ENCODE assay signal across 16 cellular contexts in the genomic region with DNA sequence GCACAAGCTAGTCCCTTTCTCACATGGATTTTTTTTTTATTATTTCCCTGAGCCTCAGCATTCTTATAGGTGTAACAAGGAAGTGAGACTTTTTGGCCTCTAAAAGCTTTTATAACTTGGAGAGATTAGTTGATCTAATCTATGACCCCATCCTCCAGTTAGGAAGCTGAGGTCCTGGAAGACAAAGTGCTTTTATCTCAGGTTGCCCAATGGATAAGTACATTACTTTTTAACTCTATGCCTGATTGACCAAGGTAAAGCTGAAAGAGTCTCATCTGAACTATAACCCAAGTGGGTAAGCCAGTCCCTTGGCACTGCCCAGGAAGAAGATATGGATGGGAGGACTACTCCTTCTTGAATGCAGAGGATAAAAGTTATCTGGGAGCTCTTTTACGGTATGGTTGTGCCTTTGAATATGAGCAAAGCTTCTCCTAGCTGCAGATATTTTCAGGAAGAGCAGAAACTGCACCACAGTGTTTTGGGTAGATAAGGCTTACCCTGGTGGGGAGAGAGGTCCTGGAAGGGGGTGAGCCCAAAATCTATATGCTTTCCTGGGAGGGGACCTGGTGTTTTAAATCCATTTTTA.
"Had no signal": no experiment of that assay in that cellular context is flagged by ENCODE, and none has a peak within 500 bp of the region (broad histone marks: within the 10 kb centered on the region; RNA-seq: fewer than 3 reads in every experiment).

No MANE protein-coding gene starts in this region.

- H3K4me3 Mint-ChIP-seq: neural progenitor cell had no signal

- H3K27me3 Mint-ChIP-seq: activated naive CD4-positive, alpha-beta T cell treated with anti-CD3 and anti-CD28 coated beads, Interleukin-2, amount 50 U/mL, for 24 hours had no signal

- H2AFZ ChIP-seq: hepatocyte, neural progenitor cell had no signal

- H3K4me1 ChIP-seq: body of pancreas, gastroesophageal sphincter, pancreas had no signal

- H3K79me2 ChIP-seq: hepatocyte had no signal

- H3K9me3 Mint-ChIP-seq: activated naive CD4-positive, alpha-beta T cell treated with anti-CD3 and anti-CD28 coated beads, Interleukin-2, amount 50 U/mL, for 24 hours; neural progenitor cell had no signal

- H3K36me3 Mint-ChIP-seq: activated naive CD4-positive, alpha-beta T cell treated with anti-CD3 and anti-CD28 coated beads, Interleukin-2, amount 50 U/mL, for 24 hours; neural progenitor cell had no signal

- H3K27ac ChIP-seq: body of pancreas, epithelial cell of prostate, gastroesophageal sphincter, hepatocyte, neural progenitor cell, pancreas had no signal

- H3K36me3 ChIP-seq: gastroesophageal sphincter, neural progenitor cell, pancreas had no signal

- H3K4me3 ChIP-seq: body of pancreas, gastroesophageal sphincter, hepatocyte, neural progenitor cell, pancreas had no signal

- DNase-seq: activated CD4-positive, alpha-beta T cell treated with anti-CD3 and anti-CD28 coated beads, Interleukin-2, amount 50 U/mL, for 1 hour; activated CD4-positive, CD25-positive, alpha-beta regulatory T cell; activated effector memory CD4-positive, alpha-beta T cell treated with Interleukin-2 at 50 U/mL for 16 hours; body of pancreas; central memory CD4-positive, alpha-beta T cell; cortex of kidney; effector memory CD4-positive, alpha-beta T cell; kidney; left ventricle myocardium superior; pancreas; stimulated activated CD4-positive, alpha-beta T cell treated with anti-CD3 and anti-CD28 coated beads, Interleukin-15, amount 100 ng/mL, for 24 hours had no signal

- ATAC-seq: body of pancreas, gastroesophageal sphincter, left ventricle myocardium superior, pancreas had no signal

- H3K27me3 ChIP-seq: body of pancreas, gastroesophageal sphincter, hepatocyte, neural progenitor cell had no signal

- H3K27ac Mint-ChIP-seq: neural progenitor cell had no signal

- H3K9ac ChIP-seq: neural progenitor cell had no signal

- H3K4me2 ChIP-seq: hepatocyte, neural progenitor cell had no signal

- H3K9me3 ChIP-seq: body of pancreas, gastroesophageal sphincter, pancreas had no signal
